Comparison of ENCODE assay signal across 1 cellular context in genomic region chr1:84298688-84299535, GRCh38.
A peak's percentile ranks its signal among the peaks of the same experiment; 100 is the strongest.
TF ChIP-seq lines count a peak whose summit lies in the region.

No MANE protein-coding gene starts in this region.

TF ChIP-seq in H1, 55 proteins besides CTCF, POLR2A, EP300 and RAD21 (continued from another document):
- TF ChIP-seq ATF2 (IDR thresholded peaks at IDR 0.05; ENCODE audit: low read length): no peak
- no peak; the same call in 1 of the 2 replicates for TF ChIP-seq BACH1 (IDR thresholded peaks at IDR 0.05; ENCODE audit: low read length)
- no peak for TF ChIP-seq GTF2F1 (IDR thresholded peaks at IDR 0.05; ENCODE audit: borderline replicate concordance, low read depth, low read length)
- TF ChIP-seq RNF2 (IDR thresholded peaks at IDR 0.05; ENCODE audit: borderline replicate concordance, low read depth, low read length, missing control alignments, poor library complexity, severe bottlenecking): no peak
- TF ChIP-seq HDAC2 (IDR thresholded peaks at IDR 0.05; ENCODE audit: borderline replicate concordance in 1 of 2, low read depth in 2 of 2, low read length in 2 of 2): 0 out of 4 replicates have a peak, but pooled peaks of 1 of the 2 experiments have one; percentile 6
- no peak for TF ChIP-seq BRCA1 (IDR thresholded peaks at IDR 0.05; ENCODE audit: low read depth, low read length)
- TF ChIP-seq FOSL1 (IDR thresholded peaks at IDR 0.05; ENCODE audit: insufficient read depth, low read depth, low read length): no peak
- no peak for TF ChIP-seq TEAD4 (IDR thresholded peaks at IDR 0.05; ENCODE audit: low read depth, low read length)
- no peak for TF ChIP-seq KDM5A (IDR thresholded peaks at IDR 0.05; ENCODE audit: low read length)
- TF ChIP-seq TCF12 (IDR thresholded peaks at IDR 0.05; ENCODE audit: low read depth, low read length): no peak
- no peak for TF ChIP-seq NRF1 (IDR thresholded peaks at IDR 0.05; ENCODE audit: low read depth, low read length)
- no peak for TF ChIP-seq JUN (IDR thresholded peaks at IDR 0.05; ENCODE audit: low read depth, low read length)
- TF ChIP-seq SRF (IDR thresholded peaks at IDR 0.05; ENCODE audit: low read depth, low read length): no peak
- TF ChIP-seq ZNF274 (IDR thresholded peaks at IDR 0.05; ENCODE audit: borderline replicate concordance, extremely low read depth, low read length): no peak
- no peak for TF ChIP-seq EZH2 (IDR thresholded peaks at IDR 0.05; ENCODE audit: low read depth, low read length, severe bottlenecking)
- no peak for TF ChIP-seq JUND (IDR thresholded peaks at IDR 0.05; ENCODE audit: low read length)
- TF ChIP-seq CBX5 (IDR thresholded peaks at IDR 0.05; ENCODE audit: low read depth, low read length): no peak
- TF ChIP-seq KDM1A (IDR thresholded peaks at IDR 0.05; ENCODE audit: borderline replicate concordance, low read length): no peak
- TF ChIP-seq SIN3A (conservative IDR thresholded peaks at IDR 0.05 in 1 of 2, IDR thresholded peaks at IDR 0.05 in 1 of 2; ENCODE audit: low read depth in 1 of 2, low read length in 2 of 2): 0 out of 4 replicates have a peak, but pooled peaks of 1 of the 2 experiments have one; percentile 54
- TF ChIP-seq SAP30 (IDR thresholded peaks at IDR 0.05; ENCODE audit: insufficient read depth, insufficient replicate concordance, low read length): no peak
- no peak for TF ChIP-seq CHD1 (IDR thresholded peaks at IDR 0.05; ENCODE audit: low read depth, low read length)
- no peak for TF ChIP-seq CBX8 (IDR thresholded peaks at IDR 0.05; ENCODE audit: borderline replicate concordance, low read depth, low read length)
- TF ChIP-seq RBBP5 (IDR thresholded peaks at IDR 0.05; ENCODE audit: borderline replicate concordance, low read depth, low read length): 0 out of 2 replicates have a peak, but pooled peaks have one; percentile 40
- no peak for TF ChIP-seq HDAC6 (IDR thresholded peaks at IDR 0.05; ENCODE audit: low read depth, low read length)
- TF ChIP-seq NANOG (IDR thresholded peaks at IDR 0.05; ENCODE audit: insufficient read depth, low read depth, low read length, poor library complexity, severe bottlenecking): no peak
- TF ChIP-seq SP4 (IDR thresholded peaks at IDR 0.05; ENCODE audit: low read length): no peak
- no peak for TF ChIP-seq CREB1 (IDR thresholded peaks at IDR 0.05)
- 0 out of 2 replicates have a peak, but pooled peaks have one; percentile 28 for TF ChIP-seq POLR2AphosphoS5 (IDR thresholded peaks at IDR 0.05; ENCODE audit: low read depth, low read length)
- TF ChIP-seq PHF8 (conservative IDR thresholded peaks at IDR 0.05; ENCODE audit: low read depth, low read length): no peak
- TF ChIP-seq TBP (IDR thresholded peaks at IDR 0.05; ENCODE audit: low read depth, low read length): no peak
- no peak for TF ChIP-seq SUZ12 (IDR thresholded peaks at IDR 0.05; ENCODE audit: low read length)
- TF ChIP-seq, protein P1, sequence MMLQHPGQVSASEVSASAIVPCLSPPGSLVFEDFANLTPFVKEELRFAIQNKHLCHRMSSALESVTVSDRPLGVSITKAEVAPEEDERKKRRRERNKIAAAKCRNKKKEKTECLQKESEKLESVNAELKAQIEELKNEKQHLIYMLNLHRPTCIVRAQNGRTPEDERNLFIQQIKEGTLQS (IDR thresholded peaks at IDR 0.05; ENCODE audit: insufficient read depth, low read depth, low read length): no peak
- no peak for TF ChIP-seq CHD2 (IDR thresholded peaks at IDR 0.05; ENCODE audit: low read length)
- TF ChIP-seq E2F6 (IDR thresholded peaks at IDR 0.05): peak; percentile 82
- no peak for TF ChIP-seq TAF7 (optimal IDR thresholded peaks at IDR 0.05; ENCODE audit: borderline replicate concordance, low read depth, low read length)
- TF ChIP-seq CTBP2 (IDR thresholded peaks at IDR 0.05; ENCODE audit: borderline replicate concordance, insufficient read depth, insufficient read length, low read length): peak; percentile 31
- no peak for TF ChIP-seq GABPA (IDR thresholded peaks at IDR 0.05; ENCODE audit: borderline replicate concordance, insufficient read depth, low read length)
- no peak for TF ChIP-seq MAX (IDR thresholded peaks at IDR 0.05)
- no peak for TF ChIP-seq MAFK (IDR thresholded peaks at IDR 0.05; ENCODE audit: low read depth, low read length)
- no peak for TF ChIP-seq SIRT6 (IDR thresholded peaks at IDR 0.05; ENCODE audit: low read length)
- TF ChIP-seq, protein P2, sequence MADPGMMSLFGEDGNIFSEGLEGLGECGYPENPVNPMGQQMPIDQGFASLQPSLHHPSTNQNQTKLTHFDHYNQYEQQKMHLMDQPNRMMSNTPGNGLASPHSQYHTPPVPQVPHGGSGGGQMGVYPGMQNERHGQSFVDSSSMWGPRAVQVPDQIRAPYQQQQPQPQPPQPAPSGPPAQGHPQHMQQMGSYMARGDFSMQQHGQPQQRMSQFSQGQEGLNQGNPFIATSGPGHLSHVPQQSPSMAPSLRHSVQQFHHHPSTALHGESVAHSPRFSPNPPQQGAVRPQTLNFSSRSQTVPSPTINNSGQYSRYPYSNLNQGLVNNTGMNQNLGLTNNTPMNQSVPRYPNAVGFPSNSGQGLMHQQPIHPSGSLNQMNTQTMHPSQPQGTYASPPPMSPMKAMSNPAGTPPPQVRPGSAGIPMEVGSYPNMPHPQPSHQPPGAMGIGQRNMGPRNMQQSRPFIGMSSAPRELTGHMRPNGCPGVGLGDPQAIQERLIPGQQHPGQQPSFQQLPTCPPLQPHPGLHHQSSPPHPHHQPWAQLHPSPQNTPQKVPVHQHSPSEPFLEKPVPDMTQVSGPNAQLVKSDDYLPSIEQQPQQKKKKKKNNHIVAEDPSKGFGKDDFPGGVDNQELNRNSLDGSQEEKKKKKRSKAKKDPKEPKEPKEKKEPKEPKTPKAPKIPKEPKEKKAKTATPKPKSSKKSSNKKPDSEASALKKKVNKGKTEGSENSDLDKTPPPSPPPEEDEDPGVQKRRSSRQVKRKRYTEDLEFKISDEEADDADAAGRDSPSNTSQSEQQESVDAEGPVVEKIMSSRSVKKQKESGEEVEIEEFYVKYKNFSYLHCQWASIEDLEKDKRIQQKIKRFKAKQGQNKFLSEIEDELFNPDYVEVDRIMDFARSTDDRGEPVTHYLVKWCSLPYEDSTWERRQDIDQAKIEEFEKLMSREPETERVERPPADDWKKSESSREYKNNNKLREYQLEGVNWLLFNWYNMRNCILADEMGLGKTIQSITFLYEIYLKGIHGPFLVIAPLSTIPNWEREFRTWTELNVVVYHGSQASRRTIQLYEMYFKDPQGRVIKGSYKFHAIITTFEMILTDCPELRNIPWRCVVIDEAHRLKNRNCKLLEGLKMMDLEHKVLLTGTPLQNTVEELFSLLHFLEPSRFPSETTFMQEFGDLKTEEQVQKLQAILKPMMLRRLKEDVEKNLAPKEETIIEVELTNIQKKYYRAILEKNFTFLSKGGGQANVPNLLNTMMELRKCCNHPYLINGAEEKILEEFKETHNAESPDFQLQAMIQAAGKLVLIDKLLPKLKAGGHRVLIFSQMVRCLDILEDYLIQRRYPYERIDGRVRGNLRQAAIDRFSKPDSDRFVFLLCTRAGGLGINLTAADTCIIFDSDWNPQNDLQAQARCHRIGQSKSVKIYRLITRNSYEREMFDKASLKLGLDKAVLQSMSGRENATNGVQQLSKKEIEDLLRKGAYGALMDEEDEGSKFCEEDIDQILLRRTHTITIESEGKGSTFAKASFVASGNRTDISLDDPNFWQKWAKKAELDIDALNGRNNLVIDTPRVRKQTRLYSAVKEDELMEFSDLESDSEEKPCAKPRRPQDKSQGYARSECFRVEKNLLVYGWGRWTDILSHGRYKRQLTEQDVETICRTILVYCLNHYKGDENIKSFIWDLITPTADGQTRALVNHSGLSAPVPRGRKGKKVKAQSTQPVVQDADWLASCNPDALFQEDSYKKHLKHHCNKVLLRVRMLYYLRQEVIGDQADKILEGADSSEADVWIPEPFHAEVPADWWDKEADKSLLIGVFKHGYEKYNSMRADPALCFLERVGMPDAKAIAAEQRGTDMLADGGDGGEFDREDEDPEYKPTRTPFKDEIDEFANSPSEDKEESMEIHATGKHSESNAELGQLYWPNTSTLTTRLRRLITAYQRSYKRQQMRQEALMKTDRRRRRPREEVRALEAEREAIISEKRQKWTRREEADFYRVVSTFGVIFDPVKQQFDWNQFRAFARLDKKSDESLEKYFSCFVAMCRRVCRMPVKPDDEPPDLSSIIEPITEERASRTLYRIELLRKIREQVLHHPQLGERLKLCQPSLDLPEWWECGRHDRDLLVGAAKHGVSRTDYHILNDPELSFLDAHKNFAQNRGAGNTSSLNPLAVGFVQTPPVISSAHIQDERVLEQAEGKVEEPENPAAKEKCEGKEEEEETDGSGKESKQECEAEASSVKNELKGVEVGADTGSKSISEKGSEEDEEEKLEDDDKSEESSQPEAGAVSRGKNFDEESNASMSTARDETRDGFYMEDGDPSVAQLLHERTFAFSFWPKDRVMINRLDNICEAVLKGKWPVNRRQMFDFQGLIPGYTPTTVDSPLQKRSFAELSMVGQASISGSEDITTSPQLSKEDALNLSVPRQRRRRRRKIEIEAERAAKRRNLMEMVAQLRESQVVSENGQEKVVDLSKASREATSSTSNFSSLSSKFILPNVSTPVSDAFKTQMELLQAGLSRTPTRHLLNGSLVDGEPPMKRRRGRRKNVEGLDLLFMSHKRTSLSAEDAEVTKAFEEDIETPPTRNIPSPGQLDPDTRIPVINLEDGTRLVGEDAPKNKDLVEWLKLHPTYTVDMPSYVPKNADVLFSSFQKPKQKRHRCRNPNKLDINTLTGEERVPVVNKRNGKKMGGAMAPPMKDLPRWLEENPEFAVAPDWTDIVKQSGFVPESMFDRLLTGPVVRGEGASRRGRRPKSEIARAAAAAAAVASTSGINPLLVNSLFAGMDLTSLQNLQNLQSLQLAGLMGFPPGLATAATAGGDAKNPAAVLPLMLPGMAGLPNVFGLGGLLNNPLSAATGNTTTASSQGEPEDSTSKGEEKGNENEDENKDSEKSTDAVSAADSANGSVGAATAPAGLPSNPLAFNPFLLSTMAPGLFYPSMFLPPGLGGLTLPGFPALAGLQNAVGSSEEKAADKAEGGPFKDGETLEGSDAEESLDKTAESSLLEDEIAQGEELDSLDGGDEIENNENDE (IDR thresholded peaks at IDR 0.05; ENCODE audit: insufficient replicate concordance, low read length): no peak
- TF ChIP-seq BCL11A (IDR thresholded peaks at IDR 0.05; ENCODE audit: low read depth in 2 of 2, low read length in 2 of 2): no peak
- TF ChIP-seq, protein P3, sequence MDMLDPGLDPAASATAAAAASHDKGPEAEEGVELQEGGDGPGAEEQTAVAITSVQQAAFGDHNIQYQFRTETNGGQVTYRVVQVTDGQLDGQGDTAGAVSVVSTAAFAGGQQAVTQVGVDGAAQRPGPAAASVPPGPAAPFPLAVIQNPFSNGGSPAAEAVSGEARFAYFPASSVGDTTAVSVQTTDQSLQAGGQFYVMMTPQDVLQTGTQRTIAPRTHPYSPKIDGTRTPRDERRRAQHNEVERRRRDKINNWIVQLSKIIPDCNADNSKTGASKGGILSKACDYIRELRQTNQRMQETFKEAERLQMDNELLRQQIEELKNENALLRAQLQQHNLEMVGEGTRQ (IDR thresholded peaks at IDR 0.05; ENCODE audit: low read length): peak; percentile 64
- no peak for TF ChIP-seq SP2 (IDR thresholded peaks at IDR 0.05; ENCODE audit: low read length)
- TF ChIP-seq SP1 (IDR thresholded peaks at IDR 0.05; ENCODE audit: low read depth, low read length): no peak
- TF ChIP-seq EGR1 (IDR thresholded peaks at IDR 0.05; ENCODE audit: borderline replicate concordance, low read depth, low read length): no peak
- no peak for TF ChIP-seq RXRA (IDR thresholded peaks at IDR 0.05; ENCODE audit: insufficient read depth, low read depth, low read length)
